Comparison of ENCODE assay signal across 22 cellular contexts in the genomic region with DNA sequence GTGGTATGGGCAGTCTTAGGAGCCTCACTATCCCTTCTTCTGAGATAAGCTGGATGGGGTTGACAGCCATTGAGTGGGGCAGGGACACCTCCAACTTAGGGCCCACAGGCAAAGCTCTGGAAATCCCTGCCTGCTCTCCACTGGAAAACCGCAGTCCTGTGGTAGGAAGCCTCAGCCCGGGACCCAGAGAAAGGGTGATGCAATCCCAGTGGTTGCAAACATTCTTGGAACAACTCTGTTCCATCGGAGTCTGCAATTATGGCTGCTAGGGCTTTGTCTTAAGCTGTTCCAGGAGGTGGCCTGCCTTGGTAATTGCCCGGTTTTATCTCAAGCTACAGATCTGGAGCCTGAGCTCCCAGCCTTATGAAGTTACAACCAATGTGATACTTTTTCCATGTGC.
DNase-seq lines count a peak whose midpoint lies in the region; ATAC-seq, FAIRE-seq and TF ChIP-seq lines count a peak whose summit lies in the region.
"Had no signal": no experiment of that assay in that cellular context is flagged by ENCODE, and none has a peak within 500 bp of the region (broad histone marks: within the 10 kb centered on the region; RNA-seq: fewer than 3 reads in every experiment).

No MANE protein-coding gene starts in this region.

- H3K9ac ChIP-seq in astrocyte (ENCODE audit: low read length) = no peak overlapping the region

- no peaks in the 10 kb centered on the region for H3K27me3 Mint-ChIP-seq in astrocyte (ENCODE audit: low read depth, unreplicated experiment)
- H3K27me3 Mint-ChIP-seq: type B pancreatic cell had no signal

- H3K79me2 ChIP-seq in astrocyte (ENCODE audit: insufficient read depth, low read length) = no peaks in the 10 kb centered on the region

- H3K4me3 ChIP-seq in right atrium auricular region = no peak overlapping the region
- no peak overlapping the region for H3K4me3 ChIP-seq in right cardiac atrium (ENCODE audit: low read length)
- H3K4me3 ChIP-seq in astrocyte (ENCODE audit: insufficient read depth, low read depth, low read length) = no peak overlapping the region
- H3K4me3 ChIP-seq: A549 had no signal

- WGBS in right cardiac atrium = 72% methylated on average over 4 of the region's 4 CpGs

- DNase-seq in right atrium auricular region (ENCODE audit: low spot score) (peak; percentile 56), right cardiac atrium (no peak), astrocyte (ENCODE audit: low read depth) (peak; percentile 3), islet precursor cell (peak; percentile 87), GM20000 (ENCODE audit: low spot score) (no peak), retina (no peak), GOT3 (lab: John Stamatoyannopoulos, UW) (no peak)
- DNase-seq: activated CD4-positive, alpha-beta T cell treated with anti-CD3 and anti-CD28 coated beads for 36 hours; activated naive CD4-positive, alpha-beta T cell; CD8-positive, alpha-beta memory T cell; cortex of kidney; left colon; NCI-H1694 treated with DMSO at 0.1 percent for 48 hours; NCI-H446 had no signal

- H2AFZ ChIP-seq in astrocyte (ENCODE audit: low read depth, low read length) = no peak overlapping the region

- H3K36me3 ChIP-seq in right atrium auricular region (no peaks in the 10 kb centered on the region), astrocyte (ENCODE audit: insufficient read depth, low read length) (no peaks in the 10 kb centered on the region)

- peaks cover 3% of the 10 kb centered on the region for H3K9me3 Mint-ChIP-seq in astrocyte (ENCODE audit: unreplicated experiment)
- H3K9me3 Mint-ChIP-seq: T-helper 2 cell treated with Interferon-gamma antibody and Interleukin-4, amounts not matched to agents 5 μg/mL and 100 μg/mL, for 36 hours had no signal

- peak overlapping the region; percentile 66 for H3K27ac Mint-ChIP-seq in astrocyte (ENCODE audit: unreplicated experiment)
- H3K27ac Mint-ChIP-seq: activated CD4-positive, alpha-beta T cell treated with anti-CD3 and anti-CD28 coated beads for 36 hours; CD8-positive, alpha-beta memory T cell; stimulated activated memory B cell treated with anti-CD40 and anti-IgM and Interleukin-4, amounts not matched to agents 10 μg/mL and 1 μg/mL and 100 μg/mL, for 72 hours; T-helper 2 cell treated with Interferon-gamma antibody and Interleukin-4, amounts not matched to agents 5 μg/mL and 100 μg/mL, for 36 hours; type B pancreatic cell had no signal

- intact Hi-C loops in right cardiac atrium (cut with DNase I) = no loop called here

- H3K27ac ChIP-seq in right atrium auricular region (no peak overlapping the region), right cardiac atrium (ENCODE audit: low read length) (no peak overlapping the region), astrocyte (ENCODE audit: low read depth, low read length) (no peak overlapping the region)
- H3K27ac ChIP-seq: A549 had no signal

- TF ChIP-seq CTCF in right atrium auricular region (IDR thresholded peaks at IDR 0.05) (no peak), astrocyte (IDR thresholded peaks at IDR 0.05; ENCODE audit: insufficient read depth, low read depth, low read length) (no peak), GM20000 (IDR thresholded peaks at IDR 0.05; ENCODE audit: extremely low read depth, missing control alignments) (no peak)

- ATAC-seq in right cardiac atrium (no peak), GM19397 (IDR thresholded peaks at IDR 0.05; ENCODE audit: unreplicated experiment) (no peak)
- ATAC-seq: A549; activated CD4-positive, alpha-beta T cell treated with anti-CD3 and anti-CD28 coated beads for 36 hours; left colon; Right ventricle myocardium inferior; stimulated activated memory B cell treated with anti-CD40 and anti-IgM and Interleukin-4, amounts not matched to agents 10 μg/mL and 1 μg/mL and 100 μg/mL, for 72 hours had no signal

- no peaks in the 10 kb centered on the region for H3K36me3 Mint-ChIP-seq in astrocyte (ENCODE audit: low read depth, unreplicated experiment)
- H3K36me3 Mint-ChIP-seq: CD8-positive, alpha-beta memory T cell; stimulated activated memory B cell treated with anti-CD40 and anti-IgM and Interleukin-4, amounts not matched to agents 10 μg/mL and 1 μg/mL and 100 μg/mL, for 72 hours; type B pancreatic cell had no signal

- no peaks in the 10 kb centered on the region for H3K4me1 ChIP-seq in right atrium auricular region
- peaks cover under 1% of the 10 kb centered on the region for H3K4me1 ChIP-seq in right cardiac atrium (ENCODE audit: control insufficient read depth, insufficient read depth, low read length)
- no peaks in the 10 kb centered on the region for H3K4me1 ChIP-seq in astrocyte (ENCODE audit: insufficient read depth, low read length)
- H3K4me1 ChIP-seq: A549 had no signal

- H3K9me3 ChIP-seq in right atrium auricular region (peaks cover 0 to 9% of the 10 kb centered on the region in 2 donors), right cardiac atrium (ENCODE audit: control insufficient read depth, low read length) (no peaks in the 10 kb centered on the region), astrocyte (ENCODE audit: insufficient read depth, low read depth, low read length) (no peaks in the 10 kb centered on the region)
- H3K9me3 ChIP-seq: A549 had no signal

- H3K27me3 ChIP-seq in right atrium auricular region (no peaks in the 10 kb centered on the region), right cardiac atrium (ENCODE audit: control insufficient read depth, insufficient read depth) (no peaks in the 10 kb centered on the region), astrocyte (ENCODE audit: insufficient read depth, low read length) (no peaks in the 10 kb centered on the region)

- no peaks in the 10 kb centered on the region for H3K4me1 Mint-ChIP-seq in astrocyte (ENCODE audit: low read depth, unreplicated experiment)
- H3K4me1 Mint-ChIP-seq: stimulated activated memory B cell treated with anti-CD40 and anti-IgM and Interleukin-4, amounts not matched to agents 10 μg/mL and 1 μg/mL and 100 μg/mL, for 72 hours had no signal

- no peak for FAIRE-seq in astrocyte (lab: Jason Lieb, UNC)
- FAIRE-seq: A549, G401.6, H1 had no signal

- H3K4me2 ChIP-seq in astrocyte (ENCODE audit: low read length) = no peak overlapping the region
- H3K4me2 ChIP-seq: A549 had no signal

- H4K20me1 ChIP-seq in astrocyte (ENCODE audit: insufficient read depth, low read length) = no peaks in the 10 kb centered on the region

- no peak overlapping the region for H3K4me3 Mint-ChIP-seq in astrocyte (ENCODE audit: unreplicated experiment)
- H3K4me3 Mint-ChIP-seq: activated CD4-positive, alpha-beta T cell treated with anti-CD3 and anti-CD28 coated beads for 36 hours; CD8-positive, alpha-beta memory T cell; stimulated activated memory B cell treated with anti-CD40 and anti-IgM and Interleukin-4, amounts not matched to agents 10 μg/mL and 1 μg/mL and 100 μg/mL, for 72 hours; T-helper 2 cell treated with Interferon-gamma antibody and Interleukin-4, amounts not matched to agents 5 μg/mL and 100 μg/mL, for 36 hours; type B pancreatic cell had no signal

Comparison
In these comparisons a context has a peak if more than half of its experiments do, and no peak if none do; other contexts are left out.
1. DNase-seq: peak in right atrium auricular region (single experiment), astrocyte (single experiment) and islet precursor cell (single experiment); none in right cardiac atrium (0 of 3), GM20000 (single experiment), retina (single experiment) and GOT3 (single experiment).